In genomic region chr18:9333441-9334350, GRCh38 we compare ENCODE assay signal across 1 cellular context.
A peak's percentile ranks its signal among the peaks of the same experiment; 100 is the strongest.
TF ChIP-seq lines count a peak whose summit lies in the region.

No MANE protein-coding gene starts in this region.

TF ChIP-seq in WTC11, 78 proteins besides CTCF, POLR2A, EP300 and RAD21 (continued from another document):
- TF ChIP-seq ZNF425 (CRISPR knock-in tag; conservative IDR thresholded peaks at IDR 0.05) = no peak
- TF ChIP-seq ATF1 (CRISPR knock-in tag; IDR thresholded peaks at IDR 0.05) = 0 out of 2 replicates have a peak, but pooled peaks have one; percentile 42
- TF ChIP-seq E2F5 (CRISPR knock-in tag; IDR thresholded peaks at IDR 0.05) = peak; percentile 61; the same call in 1 of the 2 replicates
- TF ChIP-seq E2F4 (CRISPR knock-in tag; IDR thresholded peaks at IDR 0.05; ENCODE audit: borderline replicate concordance, low read depth) = no peak
- no peak for TF ChIP-seq AR (CRISPR knock-in tag; IDR thresholded peaks at IDR 0.05)
- TF ChIP-seq ELF4 (CRISPR knock-in tag; IDR thresholded peaks at IDR 0.05; ENCODE audit: low read depth) = no peak
- TF ChIP-seq MLX (CRISPR knock-in tag; IDR thresholded peaks at IDR 0.05) = no peak
- no peak for TF ChIP-seq RELA (CRISPR knock-in tag; IDR thresholded peaks at IDR 0.05; ENCODE audit: borderline replicate concordance)
- TF ChIP-seq NR3C1 (CRISPR knock-in tag; conservative IDR thresholded peaks at IDR 0.05; ENCODE audit: low read depth) = no peak
- TF ChIP-seq HMGXB4 (CRISPR knock-in tag; IDR thresholded peaks at IDR 0.05) = 0 out of 2 replicates have a peak, but pooled peaks have one; percentile 31
- no peak for TF ChIP-seq NFATC4 (CRISPR knock-in tag; IDR thresholded peaks at IDR 0.05)
- peak; percentile 83; the same call in 1 of the 2 replicates for TF ChIP-seq IRF1 (CRISPR knock-in tag; IDR thresholded peaks at IDR 0.05)
- TF ChIP-seq ZNF423 (CRISPR knock-in tag; IDR thresholded peaks at IDR 0.05) = no peak
- no peak for TF ChIP-seq EMX1 (CRISPR knock-in tag; IDR thresholded peaks at IDR 0.05)
- no peak for TF ChIP-seq NFYB (CRISPR knock-in tag; conservative IDR thresholded peaks at IDR 0.05; ENCODE audit: low read depth)
- TF ChIP-seq ETV6 (CRISPR knock-in tag; IDR thresholded peaks at IDR 0.05) = peak; percentile 53; the same call in 1 of the 2 replicates
- TF ChIP-seq KAT7 (CRISPR knock-in tag; IDR thresholded peaks at IDR 0.05; ENCODE audit: borderline replicate concordance) = no peak
- no peak for TF ChIP-seq CBFB (CRISPR knock-in tag; IDR thresholded peaks at IDR 0.05; ENCODE audit: low read depth)
- no peak for TF ChIP-seq GABPB1 (CRISPR knock-in tag; IDR thresholded peaks at IDR 0.05)
- peak; percentile 93 for TF ChIP-seq MAX (CRISPR knock-in tag; IDR thresholded peaks at IDR 0.05)
- no peak for TF ChIP-seq GRHL2 (CRISPR knock-in tag; IDR thresholded peaks at IDR 0.05; ENCODE audit: insufficient replicate concordance, severe bottlenecking)
- TF ChIP-seq ZNF512 (CRISPR knock-in tag; IDR thresholded peaks at IDR 0.05; ENCODE audit: borderline replicate concordance) = no peak
- no peak for TF ChIP-seq ZBTB21 (CRISPR knock-in tag; IDR thresholded peaks at IDR 0.05; ENCODE audit: borderline replicate concordance)
- 0 out of 2 replicates have a peak, but pooled peaks have one; percentile 50 for TF ChIP-seq GTF2I (CRISPR knock-in tag; conservative IDR thresholded peaks at IDR 0.05)
- TF ChIP-seq FOXP4 (CRISPR knock-in tag; IDR thresholded peaks at IDR 0.05) = no peak
- peak; percentile 79; the same call in 1 of the 2 replicates for TF ChIP-seq ZNF281 (CRISPR knock-in tag; IDR thresholded peaks at IDR 0.05)
- TF ChIP-seq JUN (CRISPR knock-in tag; IDR thresholded peaks at IDR 0.05) = no peak
- TF ChIP-seq USF1 (CRISPR knock-in tag; IDR thresholded peaks at IDR 0.05) = no peak
- 0 out of 2 replicates have a peak, but pooled peaks have one; percentile 72 for TF ChIP-seq FOXP1 (CRISPR knock-in tag; IDR thresholded peaks at IDR 0.05; ENCODE audit: borderline replicate concordance)
- TF ChIP-seq PRRX2 (CRISPR knock-in tag; IDR thresholded peaks at IDR 0.05) = no peak
